In the genomic region with DNA sequence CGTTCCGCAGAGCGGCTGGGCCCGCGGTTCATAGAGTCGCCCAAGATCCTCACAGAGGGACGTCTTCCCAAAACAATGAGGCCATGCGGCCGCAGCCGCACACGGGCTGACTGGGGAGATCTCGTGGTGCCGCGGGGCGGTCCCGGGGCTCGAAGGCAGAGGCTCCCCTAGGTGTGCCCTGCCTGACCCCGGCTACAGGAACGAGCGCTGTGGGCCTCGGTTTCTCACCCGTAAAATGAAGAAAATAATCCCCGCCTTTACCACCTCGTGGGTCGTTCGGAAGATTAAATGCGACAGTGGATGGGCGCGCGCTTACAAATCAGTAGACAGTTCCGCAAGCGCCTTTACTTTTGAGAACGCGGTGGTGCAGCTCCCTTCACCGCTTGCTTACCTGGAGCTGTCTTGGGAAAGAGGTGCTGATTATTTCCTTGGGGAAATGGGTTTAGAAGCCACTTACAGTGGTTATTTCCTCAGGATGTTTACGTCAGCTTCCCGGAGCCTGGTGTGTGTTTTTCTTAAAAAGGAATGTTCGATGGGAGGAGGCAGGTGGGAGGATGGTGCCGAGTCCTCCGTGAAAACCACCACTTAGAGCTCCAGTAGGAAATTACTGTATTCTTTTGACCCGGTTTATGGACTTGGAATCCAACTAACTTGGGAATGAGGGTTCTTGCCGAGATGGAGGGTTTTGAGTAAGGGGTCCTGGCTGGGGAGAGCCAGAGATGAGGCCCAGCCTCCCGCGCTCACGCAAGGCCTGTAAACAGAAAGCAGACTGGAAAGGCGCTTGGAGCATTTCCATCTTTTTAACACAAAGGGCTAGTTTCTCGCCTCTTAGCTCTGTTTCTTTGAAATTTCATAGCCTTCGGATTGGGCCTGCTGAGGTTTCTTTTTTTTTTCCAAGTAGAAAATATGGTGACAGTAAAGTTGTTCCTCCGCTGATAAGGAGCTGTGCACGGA, we compare ENCODE assay signal across 1 cellular context.
TF ChIP-seq lines count a peak whose summit lies in the region.

No MANE protein-coding gene starts in this region.

TF ChIP-seq in GM12878, 131 proteins besides CTCF, POLR2A, EP300 and RAD21 (continued from another document):
- no peak for TF ChIP-seq CHD4 (IDR thresholded peaks at IDR 0.05)
